Comparison of ENCODE assay signal across 1 cellular context in the genomic region with DNA sequence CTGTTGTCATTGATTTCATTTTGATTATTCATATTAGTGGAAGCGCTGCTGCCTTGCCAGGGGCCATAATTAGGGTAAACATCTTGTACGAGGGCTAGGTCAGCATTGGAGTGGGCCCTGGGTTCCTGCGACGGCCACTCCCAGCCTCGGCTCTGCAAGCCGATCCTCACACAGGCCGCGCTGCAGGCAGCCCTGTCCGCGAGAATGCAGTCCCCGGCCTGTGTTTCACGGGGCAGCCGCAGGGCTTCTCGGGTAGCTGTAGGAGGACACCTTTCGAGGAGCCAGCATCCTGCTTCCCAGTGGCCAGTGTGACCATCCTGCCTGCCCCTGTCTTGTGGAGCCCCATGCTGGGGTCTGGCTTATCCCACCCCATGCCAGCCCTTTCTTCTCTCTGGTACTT.
TF ChIP-seq lines count a peak whose summit lies in the region.

No MANE protein-coding gene starts in this region.

TF ChIP-seq in K562, 482 proteins besides CTCF, POLR2A, EP300 and RAD21 (continued from another document):
- TF ChIP-seq, protein P1, sequence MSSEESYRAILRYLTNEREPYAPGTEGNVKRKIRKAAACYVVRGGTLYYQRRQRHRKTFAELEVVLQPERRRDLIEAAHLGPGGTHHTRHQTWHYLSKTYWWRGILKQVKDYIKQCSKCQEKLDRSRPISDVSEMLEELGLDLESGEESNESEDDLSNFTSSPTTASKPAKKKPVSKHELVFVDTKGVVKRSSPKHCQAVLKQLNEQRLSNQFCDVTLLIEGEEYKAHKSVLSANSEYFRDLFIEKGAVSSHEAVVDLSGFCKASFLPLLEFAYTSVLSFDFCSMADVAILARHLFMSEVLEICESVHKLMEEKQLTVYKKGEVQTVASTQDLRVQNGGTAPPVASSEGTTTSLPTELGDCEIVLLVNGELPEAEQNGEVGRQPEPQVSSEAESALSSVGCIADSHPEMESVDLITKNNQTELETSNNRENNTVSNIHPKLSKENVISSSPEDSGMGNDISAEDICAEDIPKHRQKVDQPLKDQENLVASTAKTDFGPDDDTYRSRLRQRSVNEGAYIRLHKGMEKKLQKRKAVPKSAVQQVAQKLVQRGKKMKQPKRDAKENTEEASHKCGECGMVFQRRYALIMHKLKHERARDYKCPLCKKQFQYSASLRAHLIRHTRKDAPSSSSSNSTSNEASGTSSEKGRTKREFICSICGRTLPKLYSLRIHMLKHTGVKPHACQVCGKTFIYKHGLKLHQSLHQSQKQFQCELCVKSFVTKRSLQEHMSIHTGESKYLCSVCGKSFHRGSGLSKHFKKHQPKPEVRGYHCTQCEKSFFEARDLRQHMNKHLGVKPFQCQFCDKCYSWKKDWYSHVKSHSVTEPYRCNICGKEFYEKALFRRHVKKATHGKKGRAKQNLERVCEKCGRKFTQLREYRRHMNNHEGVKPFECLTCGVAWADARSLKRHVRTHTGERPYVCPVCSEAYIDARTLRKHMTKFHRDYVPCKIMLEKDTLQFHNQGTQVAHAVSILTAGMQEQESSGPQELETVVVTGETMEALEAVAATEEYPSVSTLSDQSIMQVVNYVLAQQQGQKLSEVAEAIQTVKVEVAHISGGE (CRISPR knock-in tag; IDR thresholded peaks at IDR 0.05): no peak
- TF ChIP-seq, protein P2, sequence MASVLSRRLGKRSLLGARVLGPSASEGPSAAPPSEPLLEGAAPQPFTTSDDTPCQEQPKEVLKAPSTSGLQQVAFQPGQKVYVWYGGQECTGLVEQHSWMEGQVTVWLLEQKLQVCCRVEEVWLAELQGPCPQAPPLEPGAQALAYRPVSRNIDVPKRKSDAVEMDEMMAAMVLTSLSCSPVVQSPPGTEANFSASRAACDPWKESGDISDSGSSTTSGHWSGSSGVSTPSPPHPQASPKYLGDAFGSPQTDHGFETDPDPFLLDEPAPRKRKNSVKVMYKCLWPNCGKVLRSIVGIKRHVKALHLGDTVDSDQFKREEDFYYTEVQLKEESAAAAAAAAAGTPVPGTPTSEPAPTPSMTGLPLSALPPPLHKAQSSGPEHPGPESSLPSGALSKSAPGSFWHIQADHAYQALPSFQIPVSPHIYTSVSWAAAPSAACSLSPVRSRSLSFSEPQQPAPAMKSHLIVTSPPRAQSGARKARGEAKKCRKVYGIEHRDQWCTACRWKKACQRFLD (CRISPR knock-in tag; IDR thresholded peaks at IDR 0.05): no peak
- TF ChIP-seq, protein P3, sequence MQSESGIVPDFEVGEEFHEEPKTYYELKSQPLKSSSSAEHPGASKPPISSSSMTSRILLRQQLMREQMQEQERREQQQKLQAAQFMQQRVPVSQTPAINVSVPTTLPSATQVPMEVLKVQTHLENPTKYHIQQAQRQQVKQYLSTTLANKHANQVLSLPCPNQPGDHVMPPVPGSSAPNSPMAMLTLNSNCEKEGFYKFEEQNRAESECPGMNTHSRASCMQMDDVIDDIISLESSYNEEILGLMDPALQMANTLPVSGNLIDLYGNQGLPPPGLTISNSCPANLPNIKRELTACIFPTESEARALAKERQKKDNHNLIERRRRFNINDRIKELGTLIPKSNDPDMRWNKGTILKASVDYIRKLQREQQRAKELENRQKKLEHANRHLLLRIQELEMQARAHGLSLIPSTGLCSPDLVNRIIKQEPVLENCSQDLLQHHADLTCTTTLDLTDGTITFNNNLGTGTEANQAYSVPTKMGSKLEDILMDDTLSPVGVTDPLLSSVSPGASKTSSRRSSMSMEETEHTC (IDR thresholded peaks at IDR 0.05): no peak
- TF ChIP-seq CREB1 (IDR thresholded peaks at IDR 0.05) (no peak), CREB1 (CRISPR knock-in tag; IDR thresholded peaks at IDR 0.05) (no peak), SIN3B (IDR thresholded peaks at IDR 0.05; ENCODE audit: low read depth) (no peak)
